ENCODE assay signal across 22 cellular contexts in genomic region chr2:179521944-179522343, GRCh38.
"Had no signal": no experiment of that assay in that cellular context is flagged by ENCODE, and none has a peak within 500 bp of the region (broad histone marks: within the 10 kb centered on the region; RNA-seq: fewer than 3 reads in every experiment).

No MANE protein-coding gene starts in this region.

- H3K4me2 ChIP-seq: hepatocyte had no signal

- H2AFZ ChIP-seq: hepatocyte had no signal

- H3K27me3 ChIP-seq: brain microvascular endothelial cell, foreskin keratinocyte, hepatocyte, transverse colon, uterus had no signal

- H3K79me2 ChIP-seq: hepatocyte had no signal

- H3K4me3 ChIP-seq: hepatocyte, skin epidermis, transverse colon, uterus had no signal

- ATAC-seq: activated CD4-positive, CD25-positive, alpha-beta regulatory T cell treated with anti-CD3 and anti-CD28 coated beads, Interleukin-2, amount 50 U/mL, for 24 hours; activated CD8-positive, alpha-beta T cell treated with anti-CD3 and anti-CD28 coated beads, Interleukin-2, amount 10 ng/mL, durations not matched to agents 7 days and 5 days; activated naive CD8-positive, alpha-beta T cell treated with anti-CD3 and anti-CD28 coated beads, Interleukin-2, amount 50 U/mL, for 24 hours; activated T-cell treated with anti-CD3 and anti-CD28 coated beads, Interleukin-2, amount 50 U/mL, for 4 hours; foreskin keratinocyte had no signal

- H3K27ac ChIP-seq: brain microvascular endothelial cell, epithelial cell of prostate, foreskin keratinocyte, hepatocyte, skin epidermis, transverse colon, uterus had no signal

- H3K36me3 ChIP-seq: brain microvascular endothelial cell, transverse colon, uterus had no signal

- H3K4me1 ChIP-seq: foreskin keratinocyte, transverse colon, uterus had no signal

- H3K9me3 ChIP-seq: transverse colon, uterus had no signal

- DNase-seq: activated CD4-positive, alpha-beta T cell treated with anti-CD3 and anti-CD28 coated beads, Interleukin-2, amount 10 ng/mL, durations not matched to agents 7 days and 5 days; activated CD8-positive, alpha-beta memory T cell treated with anti-CD3 and anti-CD28 coated beads, Interleukin-2, amount 50 U/mL, for 4 hours; activated CD8-positive, alpha-beta T cell treated with anti-CD3 and anti-CD28 coated beads, Interleukin-2, amount 10 ng/mL, durations not matched to agents 7 days and 5 days; activated naive CD4-positive, alpha-beta T cell treated with anti-CD3 and anti-CD28 coated beads, Interleukin-2, amount 10 ng/mL, durations not matched to agents 7 days and 5 days; activated naive CD8-positive, alpha-beta T cell treated with anti-CD3 and anti-CD28 coated beads, Interleukin-2, amount 50 U/mL, for 24 hours; activated T-cell treated with anti-CD3 and anti-CD28 coated beads, Interleukin-2, amount 50 U/mL, for 4 hours; aorta; brain microvascular endothelial cell; central memory CD4-positive, alpha-beta T cell; endodermal cell; foreskin keratinocyte; islet precursor cell; mammary epithelial cell; stimulated activated CD4-positive, alpha-beta T cell treated with anti-CD3 and anti-CD28 coated beads, Interleukin-15, amount 100 ng/mL, for 24 hours; stimulated activated CD4-positive, alpha-beta T cell treated with anti-CD3 and anti-CD28 coated beads, Interleukin-2, amount 100 ng/mL, for 48 hours; T1000; transverse colon; uterus had no signal
